Comparison of ENCODE assay signal across 19 cellular contexts in genomic region chr2:181421131-181421458, GRCh38. TPM values are rescaled to one million over a fixed set of nuclear protein-coding genes. Genes with fewer than 3 reads are reported as not detected.
DNase-seq lines count a peak whose midpoint lies in the region; ATAC-seq lines count a peak whose summit lies in the region.
"Had no signal": no experiment of that assay in that cellular context is flagged by ENCODE, and none has a peak within 500 bp of the region (broad histone marks: within the 10 kb centered on the region; RNA-seq: fewer than 3 reads in every experiment).

No MANE protein-coding gene starts in this region.

- H3K9me3 Mint-ChIP-seq in activated CD4-positive, alpha-beta T cell treated with anti-CD3 and anti-CD28 coated beads, Interleukin-2, amount 10 ng/mL, durations not matched to agents 24 days and 14 days = peaks cover 8% of the 10 kb centered on the region
- no peaks in the 10 kb centered on the region for H3K9me3 Mint-ChIP-seq in activated CD8-positive, alpha-beta T cell treated with anti-CD3 and anti-CD28 coated beads, Interleukin-2, amount 10 ng/mL, durations not matched to agents 7 days and 5 days (ENCODE audit: insufficient read depth)
- H3K9me3 Mint-ChIP-seq in natural killer cell treated with Interleukin-12 subunit alpha and Interleukin-12 subunit beta and Interleukin-15 and Interleukin-18, amount 100 ng/mL, for 72 hours = no peaks in the 10 kb centered on the region

- H3K27me3 Mint-ChIP-seq in activated CD4-positive, alpha-beta T cell treated with anti-CD3 and anti-CD28 coated beads, Interleukin-2, amount 10 ng/mL, durations not matched to agents 24 days and 14 days = no peaks in the 10 kb centered on the region
- no peaks in the 10 kb centered on the region for H3K27me3 Mint-ChIP-seq in activated CD8-positive, alpha-beta T cell treated with anti-CD3 and anti-CD28 coated beads, Interleukin-2, amount 10 ng/mL, durations not matched to agents 7 days and 5 days (ENCODE audit: low read depth)
- no peaks in the 10 kb centered on the region for H3K27me3 Mint-ChIP-seq in natural killer cell treated with Interleukin-12 subunit alpha and Interleukin-12 subunit beta and Interleukin-15 and Interleukin-18, amount 100 ng/mL, for 72 hours

- CTCF ChIA-PET in activated CD8-positive, alpha-beta T cell treated with anti-CD3 and anti-CD28 coated beads, Interleukin-2, amount 10 ng/mL, durations not matched to agents 7 days and 5 days (lab: Charles Lee) = no interaction called here

- peak overlapping the region; percentile 62 for H3K27ac Mint-ChIP-seq in activated CD4-positive, alpha-beta T cell treated with anti-CD3 and anti-CD28 coated beads, Interleukin-2, amount 10 ng/mL, durations not matched to agents 24 days and 14 days
- H3K27ac Mint-ChIP-seq in activated CD8-positive, alpha-beta T cell treated with anti-CD3 and anti-CD28 coated beads, Interleukin-2, amount 10 ng/mL, durations not matched to agents 7 days and 5 days = peak overlapping the region; percentile 16
- H3K27ac Mint-ChIP-seq in natural killer cell treated with Interleukin-12 subunit alpha and Interleukin-12 subunit beta and Interleukin-15 and Interleukin-18, amount 100 ng/mL, for 72 hours = peak overlapping the region; percentile 18 to 49

- H3K4me3 Mint-ChIP-seq in activated CD4-positive, alpha-beta T cell treated with anti-CD3 and anti-CD28 coated beads, Interleukin-2, amount 10 ng/mL, durations not matched to agents 24 days and 14 days = peak overlapping the region; percentile 15
- no peak overlapping the region for H3K4me3 Mint-ChIP-seq in activated CD8-positive, alpha-beta T cell treated with anti-CD3 and anti-CD28 coated beads, Interleukin-2, amount 10 ng/mL, durations not matched to agents 7 days and 5 days
- H3K4me3 Mint-ChIP-seq in natural killer cell treated with Interleukin-12 subunit alpha and Interleukin-12 subunit beta and Interleukin-15 and Interleukin-18, amount 100 ng/mL, for 72 hours = no peak overlapping the region

- ATAC-seq in GM19468 (IDR thresholded peaks at IDR 0.05; ENCODE audit: extremely low read depth, unreplicated experiment) (peak; percentile 28), HG03378 (IDR thresholded peaks at IDR 0.05; ENCODE audit: unreplicated experiment) (no peak), GM18519 (IDR thresholded peaks at IDR 0.05; ENCODE audit: low FRiP score, unreplicated experiment) (no peak), HG03045 (IDR thresholded peaks at IDR 0.05; ENCODE audit: unreplicated experiment) (no peak)
- ATAC-seq in activated CD8-positive, alpha-beta T cell treated with anti-CD3 and anti-CD28 coated beads, Interleukin-2, amount 10 ng/mL, durations not matched to agents 7 days and 5 days = no peak
- ATAC-seq in natural killer cell treated with Interleukin-12 subunit alpha and Interleukin-12 subunit beta and Interleukin-15 and Interleukin-18, amount 100 ng/mL, for 72 hours = no peak
- ATAC-seq: A549 had no signal

- intact Hi-C loops in activated CD4-positive, alpha-beta T cell treated with anti-CD3 and anti-CD28 coated beads, Interleukin-2, amount 10 ng/mL, durations not matched to agents 24 days and 14 days (cut with micrococcal nuclease) = loop anchor here (5.0 kb wide), 1 partner anchor 36 kb away; the partner anchor contains the start of gene ITGA4

- POLR2A ChIA-PET in activated CD8-positive, alpha-beta T cell treated with anti-CD3 and anti-CD28 coated beads, Interleukin-2, amount 10 ng/mL, durations not matched to agents 7 days and 5 days (lab: Charles Lee) = no interaction called here

- no peaks in the 10 kb centered on the region for H3K36me3 Mint-ChIP-seq in activated CD4-positive, alpha-beta T cell treated with anti-CD3 and anti-CD28 coated beads, Interleukin-2, amount 10 ng/mL, durations not matched to agents 24 days and 14 days (ENCODE audit: low read depth)
- H3K36me3 Mint-ChIP-seq in activated CD8-positive, alpha-beta T cell treated with anti-CD3 and anti-CD28 coated beads, Interleukin-2, amount 10 ng/mL, durations not matched to agents 7 days and 5 days (ENCODE audit: low read depth) = no peaks in the 10 kb centered on the region
- no peaks in the 10 kb centered on the region for H3K36me3 Mint-ChIP-seq in natural killer cell treated with Interleukin-12 subunit alpha and Interleukin-12 subunit beta and Interleukin-15 and Interleukin-18, amount 100 ng/mL, for 72 hours

- H3K4me1 Mint-ChIP-seq in activated CD4-positive, alpha-beta T cell treated with anti-CD3 and anti-CD28 coated beads, Interleukin-2, amount 10 ng/mL, durations not matched to agents 24 days and 14 days = peaks cover 20% of the 10 kb centered on the region
- peaks cover 14% of the 10 kb centered on the region for H3K4me1 Mint-ChIP-seq in activated CD8-positive, alpha-beta T cell treated with anti-CD3 and anti-CD28 coated beads, Interleukin-2, amount 10 ng/mL, durations not matched to agents 7 days and 5 days (ENCODE audit: low read depth)
- peaks cover 3 to 11% of the 10 kb centered on the region in 2 donors for H3K4me1 Mint-ChIP-seq in natural killer cell treated with Interleukin-12 subunit alpha and Interleukin-12 subunit beta and Interleukin-15 and Interleukin-18, amount 100 ng/mL, for 72 hours (ENCODE audit: low read depth in 2 of 2)

- no peak for DNase-seq in activated CD4-positive, alpha-beta T cell treated with anti-CD3 and anti-CD28 coated beads, Interleukin-2, amount 10 ng/mL, durations not matched to agents 24 days and 14 days
- no peak for DNase-seq in activated CD4-positive, alpha-beta T cell treated with anti-CD3 and anti-CD28 coated beads for 1 hour
- DNase-seq in activated CD8-positive, alpha-beta T cell treated with anti-CD3 and anti-CD28 coated beads, Interleukin-2, amount 10 ng/mL, durations not matched to agents 7 days and 5 days = no peak
- DNase-seq in natural killer cell treated with Interleukin-12 subunit alpha and Interleukin-12 subunit beta and Interleukin-15 and Interleukin-18, amount 100 ng/mL, for 72 hours (ENCODE audit: low spot score) = no peak
- DNase-seq: effector CD8-positive, alpha-beta T cell; EL; HCEC 1CT; mesenchymal stem cell; NCI-H2029 treated with DMSO at 0.1 percent for 48 hours; NCI-H526 treated with DMSO at 0.1 percent for 48 hours; Peyer's patch; retina; SK-N-SH; stimulated activated CD4-positive, alpha-beta T cell treated with anti-CD3 and anti-CD28 coated beads, Interleukin-15, amount 100 ng/mL, for 24 hours had no signal

RNA-seq across cellular contexts. Expression of gene ITGA4, which starts 36.1 kb away (rescaled TPM):
- total RNA-seq in activated CD4-positive, alpha-beta T cell treated with anti-CD3 and anti-CD28 coated beads, Interleukin-2, amount 10 ng/mL, durations not matched to agents 24 days and 14 days = 106 and 109 TPM in 2 replicates
- 100 to 1,000 TPM; 144 to 152 TPM for total RNA-seq in activated CD8-positive, alpha-beta T cell treated with anti-CD3 and anti-CD28 coated beads, Interleukin-2, amount 10 ng/mL, durations not matched to agents 7 days and 5 days
- 100 to 1,000 TPM in 1 of 2 donors, 10 to 100 TPM in 1; 52.1 to 147 TPM for total RNA-seq in natural killer cell treated with Interleukin-12 subunit alpha and Interleukin-12 subunit beta and Interleukin-15 and Interleukin-18, amount 100 ng/mL, for 72 hours
